ENCODE assay signal across 1 cellular context in genomic region chr5:169584998-169585451, GRCh38.
TF ChIP-seq lines count a peak whose summit lies in the region.

No MANE protein-coding gene starts in this region.

TF ChIP-seq in WTC11, 78 proteins besides CTCF, POLR2A, EP300 and RAD21 (continued from another document):
- TF ChIP-seq PRDM15 (CRISPR knock-in tag; IDR thresholded peaks at IDR 0.05) (no peak), HMGA2 (CRISPR knock-in tag; IDR thresholded peaks at IDR 0.05) (no peak), FOXP4 (CRISPR knock-in tag; IDR thresholded peaks at IDR 0.05) (no peak), ZNF532 (CRISPR knock-in tag; IDR thresholded peaks at IDR 0.05; ENCODE audit: borderline replicate concordance) (no peak)
